Comparison of ENCODE assay signal across 2 cellular contexts in the genomic region with DNA sequence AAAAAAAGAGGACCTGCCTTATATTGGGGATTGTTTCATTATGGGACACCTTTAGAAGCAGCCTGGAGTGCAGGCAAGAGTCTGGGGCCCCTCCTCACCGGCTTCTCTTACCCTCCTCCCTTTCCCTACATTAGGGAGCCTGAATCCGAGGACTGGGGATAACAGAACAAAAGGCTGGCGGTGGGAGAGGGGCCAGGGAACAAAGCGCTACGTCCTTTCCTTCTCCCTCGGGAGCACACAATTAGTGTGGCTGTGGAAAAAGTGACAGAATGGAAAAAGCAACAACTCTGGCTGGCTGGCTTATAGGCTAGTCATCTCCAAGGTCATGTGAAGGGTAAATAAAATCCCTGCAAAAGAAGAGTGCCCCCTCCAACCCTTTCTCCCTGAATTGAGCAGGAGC.
TF ChIP-seq lines count a peak whose summit lies in the region.

No MANE protein-coding gene starts in this region.

TF ChIP-seq in GM23338, 12 proteins besides CTCF, POLR2A, EP300 and RAD21 (continued from another document):
- TF ChIP-seq, protein P1, sequence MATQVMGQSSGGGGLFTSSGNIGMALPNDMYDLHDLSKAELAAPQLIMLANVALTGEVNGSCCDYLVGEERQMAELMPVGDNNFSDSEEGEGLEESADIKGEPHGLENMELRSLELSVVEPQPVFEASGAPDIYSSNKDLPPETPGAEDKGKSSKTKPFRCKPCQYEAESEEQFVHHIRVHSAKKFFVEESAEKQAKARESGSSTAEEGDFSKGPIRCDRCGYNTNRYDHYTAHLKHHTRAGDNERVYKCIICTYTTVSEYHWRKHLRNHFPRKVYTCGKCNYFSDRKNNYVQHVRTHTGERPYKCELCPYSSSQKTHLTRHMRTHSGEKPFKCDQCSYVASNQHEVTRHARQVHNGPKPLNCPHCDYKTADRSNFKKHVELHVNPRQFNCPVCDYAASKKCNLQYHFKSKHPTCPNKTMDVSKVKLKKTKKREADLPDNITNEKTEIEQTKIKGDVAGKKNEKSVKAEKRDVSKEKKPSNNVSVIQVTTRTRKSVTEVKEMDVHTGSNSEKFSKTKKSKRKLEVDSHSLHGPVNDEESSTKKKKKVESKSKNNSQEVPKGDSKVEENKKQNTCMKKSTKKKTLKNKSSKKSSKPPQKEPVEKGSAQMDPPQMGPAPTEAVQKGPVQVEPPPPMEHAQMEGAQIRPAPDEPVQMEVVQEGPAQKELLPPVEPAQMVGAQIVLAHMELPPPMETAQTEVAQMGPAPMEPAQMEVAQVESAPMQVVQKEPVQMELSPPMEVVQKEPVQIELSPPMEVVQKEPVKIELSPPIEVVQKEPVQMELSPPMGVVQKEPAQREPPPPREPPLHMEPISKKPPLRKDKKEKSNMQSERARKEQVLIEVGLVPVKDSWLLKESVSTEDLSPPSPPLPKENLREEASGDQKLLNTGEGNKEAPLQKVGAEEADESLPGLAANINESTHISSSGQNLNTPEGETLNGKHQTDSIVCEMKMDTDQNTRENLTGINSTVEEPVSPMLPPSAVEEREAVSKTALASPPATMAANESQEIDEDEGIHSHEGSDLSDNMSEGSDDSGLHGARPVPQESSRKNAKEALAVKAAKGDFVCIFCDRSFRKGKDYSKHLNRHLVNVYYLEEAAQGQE (IDR thresholded peaks at IDR 0.05; ENCODE audit: unreplicated experiment): no peak
- TF ChIP-seq ZNF331 (CRISPR knock-in tag; IDR thresholded peaks at IDR 0.05; ENCODE audit: low read depth) (no peak), EZH2phosphoT487 (IDR thresholded peaks at IDR 0.05; ENCODE audit: unreplicated experiment) (no peak), CREB1 (CRISPR knock-in tag; IDR thresholded peaks at IDR 0.05; ENCODE audit: low read depth) (no peak), ZNF114 (CRISPR knock-in tag; IDR thresholded peaks at IDR 0.05) (no peak), EZH2 (IDR thresholded peaks at IDR 0.05; ENCODE audit: low read depth, unreplicated experiment) (no peak)
- TF ChIP-seq, protein P2, sequence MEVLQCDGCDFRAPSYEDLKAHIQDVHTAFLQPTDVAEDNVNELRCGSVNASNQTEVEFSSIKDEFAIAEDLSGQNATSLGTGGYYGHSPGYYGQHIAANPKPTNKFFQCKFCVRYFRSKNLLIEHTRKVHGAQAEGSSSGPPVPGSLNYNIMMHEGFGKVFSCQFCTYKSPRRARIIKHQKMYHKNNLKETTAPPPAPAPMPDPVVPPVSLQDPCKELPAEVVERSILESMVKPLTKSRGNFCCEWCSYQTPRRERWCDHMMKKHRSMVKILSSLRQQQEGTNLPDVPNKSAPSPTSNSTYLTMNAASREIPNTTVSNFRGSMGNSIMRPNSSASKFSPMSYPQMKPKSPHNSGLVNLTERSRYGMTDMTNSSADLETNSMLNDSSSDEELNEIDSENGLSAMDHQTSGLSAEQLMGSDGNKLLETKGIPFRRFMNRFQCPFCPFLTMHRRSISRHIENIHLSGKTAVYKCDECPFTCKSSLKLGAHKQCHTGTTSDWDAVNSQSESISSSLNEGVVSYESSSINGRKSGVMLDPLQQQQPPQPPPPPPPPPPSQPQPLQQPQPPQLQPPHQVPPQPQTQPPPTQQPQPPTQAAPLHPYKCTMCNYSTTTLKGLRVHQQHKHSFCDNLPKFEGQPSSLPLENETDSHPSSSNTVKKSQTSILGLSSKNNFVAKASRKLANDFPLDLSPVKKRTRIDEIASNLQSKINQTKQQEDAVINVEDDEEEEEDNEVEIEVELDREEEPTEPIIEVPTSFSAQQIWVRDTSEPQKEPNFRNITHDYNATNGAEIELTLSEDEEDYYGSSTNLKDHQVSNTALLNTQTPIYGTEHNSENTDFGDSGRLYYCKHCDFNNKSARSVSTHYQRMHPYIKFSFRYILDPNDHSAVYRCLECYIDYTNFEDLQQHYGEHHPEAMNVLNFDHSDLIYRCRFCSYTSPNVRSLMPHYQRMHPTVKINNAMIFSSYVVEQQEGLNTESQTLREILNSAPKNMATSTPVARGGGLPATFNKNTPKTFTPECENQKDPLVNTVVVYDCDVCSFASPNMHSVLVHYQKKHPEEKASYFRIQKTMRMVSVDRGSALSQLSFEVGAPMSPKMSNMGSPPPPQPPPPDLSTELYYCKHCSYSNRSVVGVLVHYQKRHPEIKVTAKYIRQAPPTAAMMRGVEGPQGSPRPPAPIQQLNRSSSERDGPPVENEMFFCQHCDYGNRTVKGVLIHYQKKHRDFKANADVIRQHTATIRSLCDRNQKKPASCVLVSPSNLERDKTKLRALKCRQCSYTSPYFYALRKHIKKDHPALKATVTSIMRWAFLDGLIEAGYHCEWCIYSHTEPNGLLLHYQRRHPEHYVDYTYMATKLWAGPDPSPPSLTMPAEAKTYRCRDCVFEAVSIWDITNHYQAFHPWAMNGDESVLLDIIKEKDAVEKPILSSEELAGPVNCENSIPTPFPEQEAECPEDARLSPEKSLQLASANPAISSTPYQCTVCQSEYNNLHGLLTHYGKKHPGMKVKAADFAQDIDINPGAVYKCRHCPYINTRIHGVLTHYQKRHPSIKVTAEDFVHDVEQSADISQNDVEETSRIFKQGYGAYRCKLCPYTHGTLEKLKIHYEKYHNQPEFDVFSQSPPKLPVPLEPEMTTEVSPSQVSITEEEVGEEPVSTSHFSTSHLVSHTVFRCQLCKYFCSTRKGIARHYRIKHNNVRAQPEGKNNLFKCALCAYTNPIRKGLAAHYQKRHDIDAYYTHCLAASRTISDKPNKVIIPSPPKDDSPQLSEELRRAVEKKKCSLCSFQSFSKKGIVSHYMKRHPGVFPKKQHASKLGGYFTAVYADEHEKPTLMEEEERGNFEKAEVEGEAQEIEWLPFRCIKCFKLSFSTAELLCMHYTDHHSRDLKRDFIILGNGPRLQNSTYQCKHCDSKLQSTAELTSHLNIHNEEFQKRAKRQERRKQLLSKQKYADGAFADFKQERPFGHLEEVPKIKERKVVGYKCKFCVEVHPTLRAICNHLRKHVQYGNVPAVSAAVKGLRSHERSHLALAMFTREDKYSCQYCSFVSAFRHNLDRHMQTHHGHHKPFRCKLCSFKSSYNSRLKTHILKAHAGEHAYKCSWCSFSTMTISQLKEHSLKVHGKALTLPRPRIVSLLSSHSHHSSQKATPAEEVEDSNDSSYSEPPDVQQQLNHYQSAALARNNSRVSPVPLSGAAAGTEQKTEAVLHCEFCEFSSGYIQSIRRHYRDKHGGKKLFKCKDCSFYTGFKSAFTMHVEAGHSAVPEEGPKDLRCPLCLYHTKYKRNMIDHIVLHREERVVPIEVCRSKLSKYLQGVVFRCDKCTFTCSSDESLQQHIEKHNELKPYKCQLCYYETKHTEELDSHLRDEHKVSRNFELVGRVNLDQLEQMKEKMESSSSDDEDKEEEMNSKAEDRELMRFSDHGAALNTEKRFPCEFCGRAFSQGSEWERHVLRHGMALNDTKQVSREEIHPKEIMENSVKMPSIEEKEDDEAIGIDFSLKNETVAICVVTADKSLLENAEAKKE (CRISPR knock-in tag; IDR thresholded peaks at IDR 0.05): no peak

TF ChIP-seq in WTC11, 78 proteins besides CTCF, POLR2A, EP300 and RAD21 (continued from another document):
- TF ChIP-seq, protein P3, sequence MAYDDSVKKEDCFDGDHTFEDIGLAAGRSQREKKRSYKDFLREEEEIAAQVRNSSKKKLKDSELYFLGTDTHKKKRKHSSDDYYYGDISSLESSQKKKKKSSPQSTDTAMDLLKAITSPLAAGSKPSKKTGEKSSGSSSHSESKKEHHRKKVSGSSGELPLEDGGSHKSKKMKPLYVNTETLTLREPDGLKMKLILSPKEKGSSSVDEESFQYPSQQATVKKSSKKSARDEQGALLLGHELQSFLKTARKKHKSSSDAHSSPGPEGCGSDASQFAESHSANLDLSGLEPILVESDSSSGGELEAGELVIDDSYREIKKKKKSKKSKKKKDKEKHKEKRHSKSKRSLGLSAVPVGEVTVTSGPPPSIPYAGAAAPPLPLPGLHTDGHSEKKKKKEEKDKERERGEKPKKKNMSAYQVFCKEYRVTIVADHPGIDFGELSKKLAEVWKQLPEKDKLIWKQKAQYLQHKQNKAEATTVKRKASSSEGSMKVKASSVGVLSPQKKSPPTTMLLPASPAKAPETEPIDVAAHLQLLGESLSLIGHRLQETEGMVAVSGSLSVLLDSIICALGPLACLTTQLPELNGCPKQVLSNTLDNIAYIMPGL (CRISPR knock-in tag; IDR thresholded peaks at IDR 0.05): no peak
- no peak for TF ChIP-seq TEAD4 (CRISPR knock-in tag; IDR thresholded peaks at IDR 0.05)
- TF ChIP-seq ZNF263 (CRISPR knock-in tag; IDR thresholded peaks at IDR 0.05; ENCODE audit: low read depth): no peak
- TF ChIP-seq, protein P4, sequence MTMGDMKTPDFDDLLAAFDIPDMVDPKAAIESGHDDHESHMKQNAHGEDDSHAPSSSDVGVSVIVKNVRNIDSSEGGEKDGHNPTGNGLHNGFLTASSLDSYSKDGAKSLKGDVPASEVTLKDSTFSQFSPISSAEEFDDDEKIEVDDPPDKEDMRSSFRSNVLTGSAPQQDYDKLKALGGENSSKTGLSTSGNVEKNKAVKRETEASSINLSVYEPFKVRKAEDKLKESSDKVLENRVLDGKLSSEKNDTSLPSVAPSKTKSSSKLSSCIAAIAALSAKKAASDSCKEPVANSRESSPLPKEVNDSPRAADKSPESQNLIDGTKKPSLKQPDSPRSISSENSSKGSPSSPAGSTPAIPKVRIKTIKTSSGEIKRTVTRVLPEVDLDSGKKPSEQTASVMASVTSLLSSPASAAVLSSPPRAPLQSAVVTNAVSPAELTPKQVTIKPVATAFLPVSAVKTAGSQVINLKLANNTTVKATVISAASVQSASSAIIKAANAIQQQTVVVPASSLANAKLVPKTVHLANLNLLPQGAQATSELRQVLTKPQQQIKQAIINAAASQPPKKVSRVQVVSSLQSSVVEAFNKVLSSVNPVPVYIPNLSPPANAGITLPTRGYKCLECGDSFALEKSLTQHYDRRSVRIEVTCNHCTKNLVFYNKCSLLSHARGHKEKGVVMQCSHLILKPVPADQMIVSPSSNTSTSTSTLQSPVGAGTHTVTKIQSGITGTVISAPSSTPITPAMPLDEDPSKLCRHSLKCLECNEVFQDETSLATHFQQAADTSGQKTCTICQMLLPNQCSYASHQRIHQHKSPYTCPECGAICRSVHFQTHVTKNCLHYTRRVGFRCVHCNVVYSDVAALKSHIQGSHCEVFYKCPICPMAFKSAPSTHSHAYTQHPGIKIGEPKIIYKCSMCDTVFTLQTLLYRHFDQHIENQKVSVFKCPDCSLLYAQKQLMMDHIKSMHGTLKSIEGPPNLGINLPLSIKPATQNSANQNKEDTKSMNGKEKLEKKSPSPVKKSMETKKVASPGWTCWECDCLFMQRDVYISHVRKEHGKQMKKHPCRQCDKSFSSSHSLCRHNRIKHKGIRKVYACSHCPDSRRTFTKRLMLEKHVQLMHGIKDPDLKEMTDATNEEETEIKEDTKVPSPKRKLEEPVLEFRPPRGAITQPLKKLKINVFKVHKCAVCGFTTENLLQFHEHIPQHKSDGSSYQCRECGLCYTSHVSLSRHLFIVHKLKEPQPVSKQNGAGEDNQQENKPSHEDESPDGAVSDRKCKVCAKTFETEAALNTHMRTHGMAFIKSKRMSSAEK (CRISPR knock-in tag; IDR thresholded peaks at IDR 0.05; ENCODE audit: borderline replicate concordance): no peak
- no peak for TF ChIP-seq ZNF423 (CRISPR knock-in tag; IDR thresholded peaks at IDR 0.05)
- TF ChIP-seq CBFB (CRISPR knock-in tag; IDR thresholded peaks at IDR 0.05; ENCODE audit: low read depth): no peak
- TF ChIP-seq, protein P5, sequence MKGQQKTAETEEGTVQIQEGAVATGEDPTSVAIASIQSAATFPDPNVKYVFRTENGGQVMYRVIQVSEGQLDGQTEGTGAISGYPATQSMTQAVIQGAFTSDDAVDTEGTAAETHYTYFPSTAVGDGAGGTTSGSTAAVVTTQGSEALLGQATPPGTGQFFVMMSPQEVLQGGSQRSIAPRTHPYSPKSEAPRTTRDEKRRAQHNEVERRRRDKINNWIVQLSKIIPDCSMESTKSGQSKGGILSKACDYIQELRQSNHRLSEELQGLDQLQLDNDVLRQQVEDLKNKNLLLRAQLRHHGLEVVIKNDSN (CRISPR knock-in tag; IDR thresholded peaks at IDR 0.05): no peak
- no peak for TF ChIP-seq ZNF232 (CRISPR knock-in tag; IDR thresholded peaks at IDR 0.05)
- TF ChIP-seq, protein P6, sequence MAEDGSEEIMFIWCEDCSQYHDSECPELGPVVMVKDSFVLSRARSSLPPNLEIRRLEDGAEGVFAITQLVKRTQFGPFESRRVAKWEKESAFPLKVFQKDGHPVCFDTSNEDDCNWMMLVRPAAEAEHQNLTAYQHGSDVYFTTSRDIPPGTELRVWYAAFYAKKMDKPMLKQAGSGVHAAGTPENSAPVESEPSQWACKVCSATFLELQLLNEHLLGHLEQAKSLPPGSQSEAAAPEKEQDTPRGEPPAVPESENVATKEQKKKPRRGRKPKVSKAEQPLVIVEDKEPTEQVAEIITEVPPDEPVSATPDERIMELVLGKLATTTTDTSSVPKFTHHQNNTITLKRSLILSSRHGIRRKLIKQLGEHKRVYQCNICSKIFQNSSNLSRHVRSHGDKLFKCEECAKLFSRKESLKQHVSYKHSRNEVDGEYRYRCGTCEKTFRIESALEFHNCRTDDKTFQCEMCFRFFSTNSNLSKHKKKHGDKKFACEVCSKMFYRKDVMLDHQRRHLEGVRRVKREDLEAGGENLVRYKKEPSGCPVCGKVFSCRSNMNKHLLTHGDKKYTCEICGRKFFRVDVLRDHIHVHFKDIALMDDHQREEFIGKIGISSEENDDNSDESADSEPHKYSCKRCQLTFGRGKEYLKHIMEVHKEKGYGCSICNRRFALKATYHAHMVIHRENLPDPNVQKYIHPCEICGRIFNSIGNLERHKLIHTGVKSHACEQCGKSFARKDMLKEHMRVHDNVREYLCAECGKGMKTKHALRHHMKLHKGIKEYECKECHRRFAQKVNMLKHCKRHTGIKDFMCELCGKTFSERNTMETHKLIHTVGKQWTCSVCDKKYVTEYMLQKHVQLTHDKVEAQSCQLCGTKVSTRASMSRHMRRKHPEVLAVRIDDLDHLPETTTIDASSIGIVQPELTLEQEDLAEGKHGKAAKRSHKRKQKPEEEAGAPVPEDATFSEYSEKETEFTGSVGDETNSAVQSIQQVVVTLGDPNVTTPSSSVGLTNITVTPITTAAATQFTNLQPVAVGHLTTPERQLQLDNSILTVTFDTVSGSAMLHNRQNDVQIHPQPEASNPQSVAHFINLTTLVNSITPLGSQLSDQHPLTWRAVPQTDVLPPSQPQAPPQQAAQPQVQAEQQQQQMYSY (CRISPR knock-in tag; IDR thresholded peaks at IDR 0.05): no peak
- no peak for TF ChIP-seq NFATC4 (CRISPR knock-in tag; IDR thresholded peaks at IDR 0.05)
